Comparison of ENCODE assay signal across 9 cellular contexts in genomic region chr6:30322527-30323501, GRCh38. TPM values are rescaled to one million over a fixed set of nuclear protein-coding genes. Genes with fewer than 3 reads are reported as not detected.
DNase-seq lines count a peak whose midpoint lies in the region; ATAC-seq and TF ChIP-seq lines count a peak whose summit lies in the region.
"Had no signal": no experiment of that assay in that cellular context is flagged by ENCODE, and none has a peak within 500 bp of the region (broad histone marks: within the 10 kb centered on the region; RNA-seq: fewer than 3 reads in every experiment).

No MANE protein-coding gene starts in this region.

- peak overlapping the region; percentile 72 to 81 for H3K27ac Mint-ChIP-seq in activated naive CD4-positive, alpha-beta T cell treated with anti-CD3 and anti-CD28 coated beads, Interleukin-2, amount 50 U/mL, for 72 hours

- H4K20me1 ChIP-seq in BLaER1: peaks cover 80% of the 10 kb centered on the region
- peaks cover 35% of the 10 kb centered on the region for H4K20me1 ChIP-seq in IMR-90 (ENCODE audit: insufficient read depth, low read length)

- H3K27me3 ChIP-seq in BLaER1 (no peaks in the 10 kb centered on the region), IMR-90 (ENCODE audit: control insufficient read depth, insufficient read depth, low read length) (no peaks in the 10 kb centered on the region)

- H3K4me2 ChIP-seq in BLaER1 (0 out of 2 replicates have a peak overlapping the region, but pooled peaks have one; percentile 94), IMR-90 (ENCODE audit: low read depth, low read length) (no peak overlapping the region)

- H2BK5ac ChIP-seq in IMR-90 (ENCODE audit: low read depth, low read length, poor library complexity, severe bottlenecking): peak overlapping the region; percentile 55

- WGBS in IMR-90 (ENCODE audit: extremely low coverage in 2 of 2, insufficient read length in 1 of 2), 2 experiments: 86% methylated on average over 5 of the region's 20 CpGs; no CpG with 5 or more reads in 1 of the 2 experiments

- H2BK20ac ChIP-seq in IMR-90 (ENCODE audit: low read depth, low read length): peak overlapping the region; percentile 28; the same call in 1 of the 2 replicates

- CTCF ChIA-PET in IMR-90 (lab: Yijun Ruan, JAX): interaction anchor here (0.6 to 2.5 kb wide), 2 partner anchors 23 to 104 kb away, joined by 3 to 9 read pairs; no protein-coding TSS in a partner anchor

- H3K9me1 ChIP-seq in IMR-90 (ENCODE audit: insufficient read depth, low read length): peaks cover 7% of the 10 kb centered on the region

- no peak overlapping the region; the same call in 1 of the 2 replicates for H3K56ac ChIP-seq in IMR-90 (ENCODE audit: extremely low read depth, insufficient read depth, low read length)

- BruUV-seq in IMR-90 (replicated peaks; lab: Mats Ljungman, UMichigan): no TSS peak

- H2BK15ac ChIP-seq in IMR-90 (ENCODE audit: low read depth, low read length): no peak overlapping the region

- intact Hi-C loops in IMR-90 (cut with micrococcal nuclease): no loop called here

- dilution Hi-C loops in IMR-90 (cut with HindIII; ENCODE audit: low sequenced_read_pairs, unreplicated experiment): no loop called here

- H4K91ac ChIP-seq in IMR-90 (ENCODE audit: insufficient read depth, low read depth, low read length): peak overlapping the region; percentile 58; the same call in 1 of the 2 replicates

- no peak overlapping the region; the same call in 1 of the 2 replicates for H2AK5ac ChIP-seq in IMR-90 (ENCODE audit: low read depth, low read length)

- peak overlapping the region in 1 of 2 experiments; percentile 50; a peak in 2 of 4 replicates for H4K8ac ChIP-seq in IMR-90 (ENCODE audit: low read depth in 2 of 2, low read length in 2 of 2)

- ATAC-seq in IMR-90 (ENCODE audit: low read depth) (no peak; the same call in 1 of the 2 replicates), GM21717 (IDR thresholded peaks at IDR 0.05; ENCODE audit: unreplicated experiment) (no peak), GM21529 (IDR thresholded peaks at IDR 0.05; ENCODE audit: unreplicated experiment) (no peak)
- peak in 1 of 2 donors; percentile 1 for ATAC-seq in activated naive CD4-positive, alpha-beta T cell treated with anti-CD3 and anti-CD28 coated beads, Interleukin-2, amount 50 U/mL, for 72 hours

- peak overlapping the region; percentile 10; the same call in 1 of the 2 replicates for H3K14ac ChIP-seq in IMR-90 (replicated peaks; ENCODE audit: low read depth, low read length)

- no peak overlapping the region for H3K23ac ChIP-seq in IMR-90 (ENCODE audit: low read depth, low read length)

- H3K9ac ChIP-seq in BLaER1: no peak overlapping the region
- no peak overlapping the region for H3K9ac ChIP-seq in IMR-90 (ENCODE audit: low read depth, low read length)

- H3K4me1 ChIP-seq in BLaER1: peaks cover 50% of the 10 kb centered on the region
- H3K4me1 ChIP-seq in IMR-90 (ENCODE audit: control insufficient read depth, insufficient read depth, low read length): peaks cover 5% of the 10 kb centered on the region; the same call in 1 of the 2 replicates

- H3K27ac ChIP-seq in BLaER1: no peak overlapping the region
- peak overlapping the region; percentile 62 for H3K27ac ChIP-seq in IMR-90 (ENCODE audit: insufficient read depth, low read length)

- no peak overlapping the region for H2AFZ ChIP-seq in IMR-90 (replicated peaks; ENCODE audit: low read length, poor library complexity)

- H3K79me1 ChIP-seq in IMR-90 (ENCODE audit: low read depth in 1 of 2, low read length in 2 of 2): peaks cover 22 to 53% of the 10 kb centered on the region in 2 experiments

- peak overlapping the region; percentile 68; the same call in 1 of the 2 replicates for H3K4ac ChIP-seq in IMR-90 (ENCODE audit: low read depth, low read length)

- H3K18ac ChIP-seq in IMR-90 (ENCODE audit: low read depth, low read length): no peak overlapping the region; the same call in 1 of the 2 replicates

- H4K5ac ChIP-seq in IMR-90 (ENCODE audit: low read depth, low read length): 0 out of 2 replicates have a peak overlapping the region, but pooled peaks have one; percentile 25

- H3K9me3 Mint-ChIP-seq in activated naive CD4-positive, alpha-beta T cell treated with anti-CD3 and anti-CD28 coated beads, Interleukin-2, amount 50 U/mL, for 72 hours: no peaks in the 10 kb centered on the region

- no peak overlapping the region for H2AK9ac ChIP-seq in IMR-90 (replicated peaks; ENCODE audit: low read depth, low read length, poor library complexity)

- no peak; the same call in 1 of the 2 replicates for TF ChIP-seq POLR2A in IMR-90 (IDR thresholded peaks at IDR 0.05; ENCODE audit: low read depth, low read length)

- in situ Hi-C loops in IMR-90 (cut with MboI; ENCODE audit: low sequenced_read_pairs): no loop called here

- H3K9me3 ChIP-seq in BLaER1 (no peaks in the 10 kb centered on the region), IMR-90 (ENCODE audit: control insufficient read depth, insufficient read depth, low read length) (0 out of 2 replicates have a peak, but pooled peaks cover 2% of the 10 kb centered on the region)

- no peak for TF ChIP-seq RAD21 in IMR-90 (IDR thresholded peaks at IDR 0.05; ENCODE audit: low read length)

- no peak overlapping the region for H2BK120ac ChIP-seq in IMR-90 (ENCODE audit: low read depth, low read length)

- H3K36me3 Mint-ChIP-seq in activated naive CD4-positive, alpha-beta T cell treated with anti-CD3 and anti-CD28 coated beads, Interleukin-2, amount 50 U/mL, for 72 hours: peaks cover 13 to 36% of the 10 kb centered on the region in 2 donors

- H3K4me3 ChIP-seq in BLaER1 (no peak overlapping the region), IMR-90 (ENCODE audit: insufficient read depth, low read depth, low read length) (no peak overlapping the region)

- no peak for TF ChIP-seq CTCF in IMR-90 (conservative IDR thresholded peaks at IDR 0.05; ENCODE audit: low read depth, low read length)

- DNase-seq in IMR-90 (peak; percentile 80), myocyte (ENCODE audit: low read depth) (peak; percentile 52), DMS53 treated with DMSO at 0.1 percent for 48 hours (lab: John Stamatoyannopoulos, UW; ENCODE audit: unreplicated experiment) (no peak), foreskin melanocyte (no peak)
- no peak for DNase-seq in activated naive CD4-positive, alpha-beta T cell treated with anti-CD3 and anti-CD28 coated beads, Interleukin-2, amount 50 U/mL, for 72 hours (ENCODE audit: low spot score in 2 of 2)
- DNase-seq: T-helper 9 cell had no signal

- POLR2A ChIA-PET in IMR-90 (lab: Charles Lee; ENCODE audit: unreplicated experiment): interaction anchor here (0.7 kb wide), 1 partner anchor 59 kb away, joined by 14 read pairs; no protein-coding TSS in a partner anchor

- peaks cover 34% of the 10 kb centered on the region for H3K36me3 ChIP-seq in BLaER1
- peaks cover 3% of the 10 kb centered on the region for H3K36me3 ChIP-seq in IMR-90 (ENCODE audit: control insufficient read depth, insufficient read depth, low read length)

TF ChIP-seq in IMR-90, 13 proteins besides CTCF, POLR2A, EP300 and RAD21:
- TF ChIP-seq NFE2L2 (IDR thresholded peaks at IDR 0.05; ENCODE audit: low read depth, low read length): no peak
- no peak for TF ChIP-seq MAZ (IDR thresholded peaks at IDR 0.05; ENCODE audit: borderline replicate concordance, low read depth, low read length)
- no peak for TF ChIP-seq RCOR1 (IDR thresholded peaks at IDR 0.05; ENCODE audit: insufficient replicate concordance, low read length)
- no peak for TF ChIP-seq MXI1 (IDR thresholded peaks at IDR 0.05; ENCODE audit: borderline replicate concordance, low read depth, low read length)
- no peak for TF ChIP-seq CHD1 (IDR thresholded peaks at IDR 0.05; ENCODE audit: low read depth, low read length)
- TF ChIP-seq ELK1 (IDR thresholded peaks at IDR 0.05; ENCODE audit: borderline replicate concordance, low read depth, low read length): no peak
- TF ChIP-seq MAFK (IDR thresholded peaks at IDR 0.05; ENCODE audit: low read depth, low read length): no peak
- TF ChIP-seq FOS (IDR thresholded peaks at IDR 0.05; ENCODE audit: low read depth, low read length): no peak
- TF ChIP-seq CEBPB (IDR thresholded peaks at IDR 0.05; ENCODE audit: low read depth, low read length): no peak
- no peak for TF ChIP-seq SMC3 (IDR thresholded peaks at IDR 0.05; ENCODE audit: low read depth, low read length)
- TF ChIP-seq RFX5 (IDR thresholded peaks at IDR 0.05; ENCODE audit: low read depth, low read length): no peak
- no peak for TF ChIP-seq BHLHE40 (IDR thresholded peaks at IDR 0.05; ENCODE audit: low read depth, low read length)
- no peak for TF ChIP-seq USF2 (IDR thresholded peaks at IDR 0.05; ENCODE audit: low read depth, low read length)

RNA-seq across cellular contexts. Expression of gene TRIM39, which starts 3.9 kb away (rescaled TPM):
- total RNA-seq in IMR-90 (2012; rRNA removed): 9.4 and 10.0 TPM in 2 replicates
- 6.7 and 7.5 TPM in 2 replicates for polyA plus RNA-seq in IMR-90 (2012; rRNA removed)
- 3.4 and 3.8 TPM in 2 replicates for polyA plus RNA-seq in IMR-90 (2012; cell fraction: cytosol; rRNA removed)
- 17.2 and 30.2 TPM in 2 replicates for polyA plus RNA-seq in IMR-90 (2012; cell fraction: nucleus; rRNA removed; ENCODE audit: low replicate concordance)
- total RNA-seq in activated naive CD4-positive, alpha-beta T cell treated with anti-CD3 and anti-CD28 coated beads, Interleukin-2, amount 50 U/mL, for 72 hours: 10 to 100 TPM; 14.2 to 17.1 TPM
- 11.6 and 12.9 TPM in 2 replicates for total RNA-seq in myocyte
- polyA plus RNA-seq in myocyte (2012): 11.5 TPM

RNA-seq across cellular contexts. Expression of gene RPP21, which starts 22.1 kb away (rescaled TPM):
- 20.6 and 28.9 TPM in 2 replicates for total RNA-seq in IMR-90 (2012; rRNA removed)
- 79.1 and 96.7 TPM in 2 replicates for polyA plus RNA-seq in IMR-90 (2012; rRNA removed)
- polyA plus RNA-seq in IMR-90 (2012; cell fraction: cytosol; rRNA removed): 136 and 190 TPM in 2 replicates
- polyA plus RNA-seq in IMR-90 (2012; cell fraction: nucleus; rRNA removed; ENCODE audit: low replicate concordance): 68.1 and 176 TPM in 2 replicates
- total RNA-seq in activated naive CD4-positive, alpha-beta T cell treated with anti-CD3 and anti-CD28 coated beads, Interleukin-2, amount 50 U/mL, for 72 hours: 10 to 100 TPM; 20.8 to 49.9 TPM
- 11.2 and 24.6 TPM in 2 replicates for total RNA-seq in myocyte
- 32.9 TPM for polyA plus RNA-seq in myocyte (2012)

Comparison
In these comparisons a context has a peak if more than half of its experiments do, and no peak if none do; other contexts are left out.
1. DNase-seq: peak in IMR-90 (single experiment) and myocyte (single experiment); none in activated naive CD4-positive, alpha-beta T cell treated with anti-CD3 and anti-CD28 coated beads, Interleukin-2, amount 50 U/mL, for 72 hours (0 of 2), DMS53 treated with DMSO at 0.1 percent for 48 hours (single experiment) and foreskin melanocyte (single experiment).